8 cellular contexts compared by ENCODE assay signal in the genomic region with DNA sequence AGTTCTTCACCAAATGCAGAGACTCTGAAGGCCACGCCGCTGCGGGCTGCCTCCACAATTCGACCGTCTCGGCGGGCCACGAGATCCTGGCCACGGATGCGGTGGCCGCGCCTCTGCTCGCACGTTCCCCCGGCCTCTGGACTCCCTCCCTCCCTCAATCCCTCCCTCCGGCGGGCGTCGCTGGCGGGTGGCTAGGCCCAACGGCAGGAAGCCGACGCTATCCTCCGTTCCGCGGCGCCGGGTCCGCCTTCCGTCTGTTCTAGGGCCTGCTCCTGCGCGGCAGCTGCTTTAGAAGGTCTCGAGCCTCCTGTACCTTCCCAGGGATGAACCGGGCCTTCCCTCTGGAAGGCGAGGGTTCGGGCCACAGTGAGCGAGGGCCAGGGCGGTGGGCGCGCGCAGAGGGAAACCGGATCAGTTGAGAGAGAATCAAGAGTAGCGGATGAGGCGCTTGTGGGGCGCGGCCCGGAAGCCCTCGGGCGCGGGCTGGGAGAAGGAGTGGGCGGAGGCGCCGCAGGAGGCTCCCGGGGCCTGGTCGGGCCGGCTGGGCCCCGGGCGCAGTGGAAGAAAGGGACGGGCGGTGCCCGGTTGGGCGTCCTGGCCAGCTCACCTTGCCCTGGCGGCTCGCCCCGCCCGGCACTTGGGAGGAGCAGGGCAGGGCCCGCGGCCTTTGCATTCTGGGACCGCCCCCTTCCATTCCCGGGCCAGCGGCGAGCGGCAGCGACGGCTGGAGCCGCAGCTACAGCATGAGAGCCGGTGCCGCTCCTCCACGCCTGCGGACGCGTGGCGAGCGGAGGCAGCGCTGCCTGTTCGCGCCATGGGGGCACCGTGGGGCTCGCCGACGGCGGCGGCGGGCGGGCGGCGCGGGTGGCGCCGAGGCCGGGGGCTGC. TPM values are rescaled to one million over a fixed set of nuclear protein-coding genes. Genes with fewer than 3 reads are reported as not detected.
DNase-seq lines count a peak whose midpoint lies in the region; ATAC-seq and TF ChIP-seq lines count a peak whose summit lies in the region.

A gene with protein sequence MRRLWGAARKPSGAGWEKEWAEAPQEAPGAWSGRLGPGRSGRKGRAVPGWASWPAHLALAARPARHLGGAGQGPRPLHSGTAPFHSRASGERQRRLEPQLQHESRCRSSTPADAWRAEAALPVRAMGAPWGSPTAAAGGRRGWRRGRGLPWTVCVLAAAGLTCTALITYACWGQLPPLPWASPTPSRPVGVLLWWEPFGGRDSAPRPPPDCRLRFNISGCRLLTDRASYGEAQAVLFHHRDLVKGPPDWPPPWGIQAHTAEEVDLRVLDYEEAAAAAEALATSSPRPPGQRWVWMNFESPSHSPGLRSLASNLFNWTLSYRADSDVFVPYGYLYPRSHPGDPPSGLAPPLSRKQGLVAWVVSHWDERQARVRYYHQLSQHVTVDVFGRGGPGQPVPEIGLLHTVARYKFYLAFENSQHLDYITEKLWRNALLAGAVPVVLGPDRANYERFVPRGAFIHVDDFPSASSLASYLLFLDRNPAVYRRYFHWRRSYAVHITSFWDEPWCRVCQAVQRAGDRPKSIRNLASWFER (plus strand): TSS at position 227 of the 887 bp plus-strand sequence. CDS start 213 bp downstream, at position 440.

- in situ Hi-C loops in KBM-7 (cut with MboI; ENCODE audit: low pct_unique_long_range_greater_than_20kb, low sequenced_read_pairs) = no loop called here

- peaks cover 36% of the 10 kb centered on the region for H3K4me1 Mint-ChIP-seq in activated naive CD4-positive, alpha-beta T cell treated with anti-CD3 and anti-CD28 coated beads, Interleukin-2, amount 10 ng/mL, durations not matched to agents 7 days and 5 days

- H3K9me3 Mint-ChIP-seq in activated naive CD4-positive, alpha-beta T cell treated with anti-CD3 and anti-CD28 coated beads, Interleukin-2, amount 10 ng/mL, durations not matched to agents 7 days and 5 days = no peaks in the 10 kb centered on the region

- ATAC-seq in GM21723 (IDR thresholded peaks at IDR 0.05; ENCODE audit: unreplicated experiment) = peak; percentile 90
- peak; percentile 96 for ATAC-seq in omental fat pad (ENCODE audit: low FRiP score)
- ATAC-seq in thoracic aorta (ENCODE audit: insufficient number of reproducible peaks, low FRiP score, low read depth) = peak; percentile 82

- peak within 1 kb of the TSS; percentile 97 for H3K4me3 Mint-ChIP-seq in activated naive CD4-positive, alpha-beta T cell treated with anti-CD3 and anti-CD28 coated beads, Interleukin-2, amount 10 ng/mL, durations not matched to agents 7 days and 5 days

- no peak for TF ChIP-seq CTCF in omental fat pad (IDR thresholded peaks at IDR 0.05)
- TF ChIP-seq CTCF in thoracic aorta (IDR thresholded peaks at IDR 0.05) = no peak

- H3K27ac ChIP-seq in SJSA1 = peak within 1 kb of the TSS; percentile 92
- H3K27ac ChIP-seq in thoracic aorta = peak within 1 kb of the TSS; percentile 100

- H3K27me3 Mint-ChIP-seq in activated naive CD4-positive, alpha-beta T cell treated with anti-CD3 and anti-CD28 coated beads, Interleukin-2, amount 10 ng/mL, durations not matched to agents 7 days and 5 days = peaks cover 9% of the 10 kb centered on the region

- CTCF ChIA-PET in activated naive CD4-positive, alpha-beta T cell treated with anti-CD3 and anti-CD28 coated beads, Interleukin-2, amount 10 ng/mL, durations not matched to agents 7 days and 5 days (lab: Charles Lee) = no interaction called here

- peak within 1 kb of the TSS; percentile 68 for H3K4me3 ChIP-seq in SJSA1
- peak within 1 kb of the TSS; percentile 92 for H3K4me3 ChIP-seq in thoracic aorta

- peak within 1 kb of the TSS; percentile 99 for H3K27ac Mint-ChIP-seq in activated naive CD4-positive, alpha-beta T cell treated with anti-CD3 and anti-CD28 coated beads, Interleukin-2, amount 10 ng/mL, durations not matched to agents 7 days and 5 days

- DNase-seq in EL = peak; percentile 83
- peak; percentile 86 for DNase-seq in KBM-7
- peak; percentile 76 to 79 for DNase-seq in SJSA1 (ENCODE audit: low read depth in 1 of 2, low spot score in 2 of 2)
- DNase-seq in activated naive CD4-positive, alpha-beta T cell treated with anti-CD3 and anti-CD28 coated beads, Interleukin-2, amount 10 ng/mL, durations not matched to agents 7 days and 5 days = peak; percentile 82
- DNase-seq in germinal center (ENCODE audit: low spot score) = peak; percentile 70
- peak; percentile 44 for DNase-seq in omental fat pad (ENCODE audit: low spot score)
- peak; percentile 29 for DNase-seq in thoracic aorta (ENCODE audit: low spot score)

- H3K27me3 ChIP-seq in SJSA1 (replicated peaks) (no peaks in the 10 kb centered on the region), thoracic aorta (replicated peaks; ENCODE audit: insufficient read depth) (no peaks in the 10 kb centered on the region)

- H3K4me1 ChIP-seq in SJSA1 (replicated peaks) = peaks cover 13% of the 10 kb centered on the region
- peaks cover 32 to 58% of the 10 kb centered on the region in 2 donors for H3K4me1 ChIP-seq in thoracic aorta (ENCODE audit: control insufficient read depth in 1 of 2, low read depth in 2 of 2)

- H3K9me3 ChIP-seq in SJSA1 (replicated peaks) (no peaks in the 10 kb centered on the region), thoracic aorta (no peaks in the 10 kb centered on the region)

- H3K36me3 Mint-ChIP-seq in activated naive CD4-positive, alpha-beta T cell treated with anti-CD3 and anti-CD28 coated beads, Interleukin-2, amount 10 ng/mL, durations not matched to agents 7 days and 5 days = peaks cover 11% of the 10 kb centered on the region

- H3K36me3 ChIP-seq in SJSA1 = peaks cover 6% of the 10 kb centered on the region; the same call in 1 of the 2 replicates
- no peaks in the 10 kb centered on the region for H3K36me3 ChIP-seq in thoracic aorta

RNA-seq across cellular contexts. Expression of the gene that starts here (rescaled TPM):
- 3.0 and 3.2 TPM in 2 replicates for total RNA-seq in SJSA1 (2014; rRNA removed; shearing (Covaris generic))
- total RNA-seq in omental fat pad (1 to 10 TPM; 4.2 to 7.4 (median 6.9) TPM), thoracic aorta (10 to 100 TPM; 14.1 to 23.4 TPM)

Comparison
In these comparisons a context has a peak if more than half of its experiments do, and no peak if none do; other contexts are left out.
1. Peak in every context shown above with its lines: DNase-seq, ATAC-seq, H3K4me3 ChIP-seq and H3K27ac ChIP-seq.
2. DNase-seq: peak in every context shown above with its lines; median percentile 86 in KBM-7; 83 in EL; 82 in activated naive CD4-positive, alpha-beta T cell treated with anti-CD3 and anti-CD28 coated beads, Interleukin-2, amount 10 ng/mL, durations not matched to agents 7 days and 5 days; 78 in SJSA1; 70 in germinal center; 44 in omental fat pad; 29 in thoracic aorta.